Comparison of ENCODE assay signal across 34 cellular contexts in the genomic region with DNA sequence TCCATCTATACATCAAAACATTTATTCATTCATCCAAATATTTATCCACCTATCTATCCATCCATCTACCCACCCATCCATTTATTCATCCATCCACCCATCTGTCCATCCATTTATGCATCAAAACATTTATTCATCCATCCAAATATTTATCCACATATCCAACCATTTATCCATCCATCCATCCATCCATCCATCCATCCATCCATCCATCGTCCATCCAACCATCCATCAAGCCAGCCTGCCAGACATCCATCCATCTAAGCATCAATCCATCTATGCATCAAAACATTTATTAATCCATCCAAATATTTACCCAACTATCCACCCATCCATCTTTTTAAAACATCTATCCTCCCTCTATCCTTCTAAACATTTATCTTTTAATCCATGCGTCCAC.
"Had no signal": no experiment of that assay in that cellular context is flagged by ENCODE, and none has a peak within 500 bp of the region (broad histone marks: within the 10 kb centered on the region; RNA-seq: fewer than 3 reads in every experiment).

No MANE protein-coding gene starts in this region.

- H3K9me3 Mint-ChIP-seq: activated CD4-positive, alpha-beta T cell treated with anti-CD3 and anti-CD28 coated beads, Interleukin-2, amount 10 ng/mL, durations not matched to agents 7 days and 5 days; activated naive CD8-positive, alpha-beta T cell treated with anti-CD3 and anti-CD28 coated beads, Interleukin-2, amount 10 ng/mL, durations not matched to agents 7 days and 5 days; activated T-helper 2 cell treated with anti-CD3 and anti-CD28 coated beads, Interferon-gamma antibody, Interleukin-2, Interleukin-4, amounts not matched to agents 10 μg/mL and 5 μg/mL and 100 μg/mL, durations not matched to agents 14 hours and 24 hours and 36 hours; central memory CD8-positive, alpha-beta T cell; T-helper 1 cell treated with Interleukin-12 subunit alpha and Interleukin-12 subunit beta and Interleukin-4 antibody, amounts not matched to agents 30 μg/mL and 1 μg/mL, for 36 hours; T-helper 2 cell treated with Interferon-gamma antibody and Interleukin-4, amounts not matched to agents 5 μg/mL and 100 μg/mL, for 36 hours had no signal

- H3K27ac Mint-ChIP-seq: activated B cell treated with CpG ODN at 0.5 μM for 24 hours; activated CD4-positive, alpha-beta memory T cell treated with anti-CD3 and anti-CD28 coated beads, Interleukin-2, amount 10 ng/mL, durations not matched to agents 7 days and 5 days; activated CD4-positive, alpha-beta T cell treated with anti-CD3 and anti-CD28 coated beads, Interleukin-2, amount 10 ng/mL, durations not matched to agents 7 days and 5 days; activated CD8-positive, alpha-beta memory T cell treated with anti-CD3 and anti-CD28 coated beads, Interleukin-2, amount 10 ng/mL, durations not matched to agents 7 days and 5 days; activated CD8-positive, alpha-beta T cell treated with anti-CD3 and anti-CD28 coated beads, Interleukin-2, amount 10 ng/mL, durations not matched to agents 7 days and 5 days; activated naive CD4-positive, alpha-beta T cell treated with anti-CD3 and anti-CD28 coated beads for 36 hours; activated naive CD8-positive, alpha-beta T cell; activated naive CD8-positive, alpha-beta T cell treated with anti-CD3 and anti-CD28 coated beads, Interleukin-2, amount 10 ng/mL, durations not matched to agents 7 days and 5 days; activated naive CD8-positive, alpha-beta T cell treated with anti-CD3 and anti-CD28 coated beads, Interleukin-2, amount 50 U/mL, for 24 hours; activated T-cell treated with anti-CD3 and anti-CD28 coated beads, Interleukin-2, amount 50 U/mL, for 24 hours; activated T-helper 2 cell treated with anti-CD3 and anti-CD28 coated beads, Interferon-gamma antibody, Interleukin-2, Interleukin-4, amounts not matched to agents 10 μg/mL and 5 μg/mL and 100 μg/mL, durations not matched to agents 14 hours and 24 hours and 36 hours; brain; T-helper 1 cell treated with Interleukin-12 subunit alpha and Interleukin-12 subunit beta and Interleukin-4 antibody, amounts not matched to agents 30 μg/mL and 1 μg/mL, for 36 hours; T-helper 2 cell treated with Interferon-gamma antibody and Interleukin-4, amounts not matched to agents 5 μg/mL and 100 μg/mL, for 36 hours had no signal

- H3K27me3 ChIP-seq: ascending aorta, cardiac muscle cell had no signal

- DNase-seq: activated B cell treated with CpG ODN at 0.5 μM for 24 hours; activated CD4-positive, alpha-beta memory T cell treated with anti-CD3 and anti-CD28 coated beads, Interleukin-2, amount 10 ng/mL, durations not matched to agents 7 days and 5 days; activated CD4-positive, alpha-beta T cell treated with anti-CD3 and anti-CD28 coated beads for 48 hours; activated CD4-positive, alpha-beta T cell treated with anti-CD3 and anti-CD28 coated beads, Interleukin-2, amount 10 ng/mL, durations not matched to agents 7 days and 5 days; activated CD4-positive, alpha-beta T cell treated with anti-CD3 and anti-CD28 coated beads, Interleukin-2, amount 50 U/mL, for 48 hours; activated CD4-positive, CD25-positive, alpha-beta regulatory T cell treated with anti-CD3 and anti-CD28 coated beads, Interleukin-2, amount 50 U/mL, for 72 hours; activated CD8-positive, alpha-beta memory T cell treated with anti-CD3 and anti-CD28 coated beads for 24 hours; activated CD8-positive, alpha-beta memory T cell treated with anti-CD3 and anti-CD28 coated beads, Interleukin-2, amount 10 ng/mL, durations not matched to agents 7 days and 5 days; activated CD8-positive, alpha-beta memory T cell treated with anti-CD3 and anti-CD28 coated beads, Interleukin-2, amount 50 U/mL, for 48 hours; activated CD8-positive, alpha-beta T cell treated with anti-CD3 and anti-CD28 coated beads, Interleukin-2, amount 10 ng/mL, durations not matched to agents 7 days and 5 days; activated effector memory CD4-positive, alpha-beta T cell treated with Interleukin-2 at 50 U/mL for 16 hours; activated gamma-delta T cell; activated naive CD4-positive, alpha-beta T cell treated with anti-CD3 and anti-CD28 coated beads for 36 hours; activated naive CD4-positive, alpha-beta T cell treated with anti-CD3 and anti-CD28 coated beads, Interleukin-2, amount 50 U/mL, for 16 hours; activated naive CD8-positive, alpha-beta T cell treated with anti-CD3 and anti-CD28 coated beads, Interleukin-2, amount 10 ng/mL, durations not matched to agents 7 days and 5 days; activated naive CD8-positive, alpha-beta T cell treated with anti-CD3 and anti-CD28 coated beads, Interleukin-2, amount 50 U/mL, for 24 hours; activated T-cell treated with anti-CD3 and anti-CD28 coated beads, Interleukin-2, amount 50 U/mL, for 24 hours; activated T-cell treated with anti-CD3 and anti-CD28 coated beads, Interleukin-2, amount 50 U/mL, for 48 hours; amygdala; anterior cingulate cortex; caudate nucleus; cerebellar nuclear complex; T-helper 1 cell; T-helper 2 cell; T-helper 9 cell had no signal

- H3K27me3 Mint-ChIP-seq: activated CD4-positive, alpha-beta T cell treated with anti-CD3 and anti-CD28 coated beads, Interleukin-2, amount 10 ng/mL, durations not matched to agents 7 days and 5 days; activated CD8-positive, alpha-beta memory T cell treated with anti-CD3 and anti-CD28 coated beads, Interleukin-2, amount 10 ng/mL, durations not matched to agents 7 days and 5 days; activated naive CD8-positive, alpha-beta T cell treated with anti-CD3 and anti-CD28 coated beads, Interleukin-2, amount 10 ng/mL, durations not matched to agents 7 days and 5 days; activated T-cell treated with anti-CD3 and anti-CD28 coated beads, Interleukin-2, amount 50 U/mL, for 24 hours; brain; central memory CD8-positive, alpha-beta T cell had no signal

- H3K27ac ChIP-seq: ascending aorta, cardiac muscle cell, VCaP had no signal

- ATAC-seq: activated CD8-positive, alpha-beta memory T cell treated with anti-CD3 and anti-CD28 coated beads, Interleukin-2, amount 10 ng/mL, durations not matched to agents 7 days and 5 days; activated CD8-positive, alpha-beta T cell treated with anti-CD3 and anti-CD28 coated beads, Interleukin-2, amount 10 ng/mL, durations not matched to agents 7 days and 5 days; activated naive CD8-positive, alpha-beta T cell treated with anti-CD3 and anti-CD28 coated beads, Interleukin-2, amount 50 U/mL, for 24 hours had no signal

- H3K4me3 ChIP-seq: ascending aorta, cardiac muscle cell had no signal

- H3K36me3 ChIP-seq: ascending aorta, cardiac muscle cell had no signal

- H3K4me1 ChIP-seq: ascending aorta had no signal

- H3K4me3 Mint-ChIP-seq: activated B cell treated with CpG ODN at 0.5 μM for 24 hours; activated CD4-positive, alpha-beta memory T cell treated with anti-CD3 and anti-CD28 coated beads, Interleukin-2, amount 10 ng/mL, durations not matched to agents 7 days and 5 days; activated CD4-positive, alpha-beta T cell treated with anti-CD3 and anti-CD28 coated beads, Interleukin-2, amount 10 ng/mL, durations not matched to agents 7 days and 5 days; activated CD8-positive, alpha-beta memory T cell treated with anti-CD3 and anti-CD28 coated beads, Interleukin-2, amount 10 ng/mL, durations not matched to agents 7 days and 5 days; activated CD8-positive, alpha-beta T cell treated with anti-CD3 and anti-CD28 coated beads, Interleukin-2, amount 10 ng/mL, durations not matched to agents 7 days and 5 days; activated naive CD4-positive, alpha-beta T cell treated with anti-CD3 and anti-CD28 coated beads for 36 hours; activated naive CD8-positive, alpha-beta T cell; activated naive CD8-positive, alpha-beta T cell treated with anti-CD3 and anti-CD28 coated beads, Interleukin-2, amount 10 ng/mL, durations not matched to agents 7 days and 5 days; activated naive CD8-positive, alpha-beta T cell treated with anti-CD3 and anti-CD28 coated beads, Interleukin-2, amount 50 U/mL, for 24 hours; activated T-cell treated with anti-CD3 and anti-CD28 coated beads, Interleukin-2, amount 50 U/mL, for 24 hours; brain; central memory CD8-positive, alpha-beta T cell; T-helper 1 cell treated with Interleukin-12 subunit alpha and Interleukin-12 subunit beta and Interleukin-4 antibody, amounts not matched to agents 30 μg/mL and 1 μg/mL, for 36 hours; T-helper 2 cell treated with Interferon-gamma antibody and Interleukin-4, amounts not matched to agents 5 μg/mL and 100 μg/mL, for 36 hours had no signal

- H3K4me1 Mint-ChIP-seq: activated B cell treated with CpG ODN at 0.5 μM for 24 hours; brain; central memory CD8-positive, alpha-beta T cell had no signal

- H3K36me3 Mint-ChIP-seq: activated CD8-positive, alpha-beta memory T cell treated with anti-CD3 and anti-CD28 coated beads, Interleukin-2, amount 10 ng/mL, durations not matched to agents 7 days and 5 days; activated naive CD8-positive, alpha-beta T cell treated with anti-CD3 and anti-CD28 coated beads, Interleukin-2, amount 10 ng/mL, durations not matched to agents 7 days and 5 days had no signal
